In genomic region chrX:13151806-13152510, GRCh38 we compare ENCODE assay signal across 11 cellular contexts.
DNase-seq lines count a peak whose midpoint lies in the region; ATAC-seq and TF ChIP-seq lines count a peak whose summit lies in the region.
"Had no signal": no experiment of that assay in that cellular context is flagged by ENCODE, and none has a peak within 500 bp of the region (broad histone marks: within the 10 kb centered on the region; RNA-seq: fewer than 3 reads in every experiment).

No MANE protein-coding gene starts in this region.

- intact Hi-C loops in Right ventricle myocardium inferior (cut with DNase I) (no loop called here), cardiac septum (cut with DNase I) (no loop called here), upper lobe of right lung (cut with DNase I) (no loop called here)

- H3K9me3 ChIP-seq in upper lobe of right lung = no peaks in the 10 kb centered on the region

- peaks cover 9% of the 10 kb centered on the region for H3K9me3 Mint-ChIP-seq in activated naive CD8-positive, alpha-beta T cell treated with anti-CD3 and anti-CD28 coated beads, Interleukin-2, amount 10 ng/mL, durations not matched to agents 7 days and 5 days

- H3K36me3 Mint-ChIP-seq in activated naive CD8-positive, alpha-beta T cell treated with anti-CD3 and anti-CD28 coated beads, Interleukin-2, amount 10 ng/mL, durations not matched to agents 7 days and 5 days = peaks cover 12% of the 10 kb centered on the region

- H3K4me1 ChIP-seq in upper lobe of right lung = no peaks in the 10 kb centered on the region

- DNase-seq in Right ventricle myocardium inferior (ENCODE audit: missing footprints) (no peak), cardiac septum (ENCODE audit: low spot score) (no peak), islet precursor cell (peak; percentile 89), upper lobe of right lung (no peak), DMS 273 (lab: John Stamatoyannopoulos, UW; ENCODE audit: unreplicated experiment) (no peak)
- no peak for DNase-seq in activated naive CD8-positive, alpha-beta T cell treated with anti-CD3 and anti-CD28 coated beads, Interleukin-2, amount 10 ng/mL, durations not matched to agents 7 days and 5 days
- DNase-seq: C1 segment of cervical spinal cord, foreskin fibroblast, KBM-7 had no signal

- no peaks in the 10 kb centered on the region for H3K27me3 ChIP-seq in upper lobe of right lung

- TF ChIP-seq CTCF in upper lobe of right lung (IDR thresholded peaks at IDR 0.05) = no peak

- H3K27ac ChIP-seq in upper lobe of right lung = peak overlapping the region; percentile 47

- H3K4me3 Mint-ChIP-seq in activated naive CD8-positive, alpha-beta T cell treated with anti-CD3 and anti-CD28 coated beads, Interleukin-2, amount 10 ng/mL, durations not matched to agents 7 days and 5 days = peak overlapping the region; percentile 25

- ATAC-seq in Right ventricle myocardium inferior (peak; percentile 65), upper lobe of right lung (peak; percentile 34), HG03039 (IDR thresholded peaks at IDR 0.05; ENCODE audit: unreplicated experiment) (no peak), GM21367 (IDR thresholded peaks at IDR 0.05; ENCODE audit: unreplicated experiment) (no peak)
- peak; percentile 84 for ATAC-seq in activated naive CD8-positive, alpha-beta T cell treated with anti-CD3 and anti-CD28 coated beads, Interleukin-2, amount 10 ng/mL, durations not matched to agents 7 days and 5 days (ENCODE audit: low read depth)

- no peaks in the 10 kb centered on the region for H3K36me3 ChIP-seq in upper lobe of right lung

- H3K27ac Mint-ChIP-seq in activated naive CD8-positive, alpha-beta T cell treated with anti-CD3 and anti-CD28 coated beads, Interleukin-2, amount 10 ng/mL, durations not matched to agents 7 days and 5 days = no peak overlapping the region

- POLR2A ChIA-PET in activated naive CD8-positive, alpha-beta T cell treated with anti-CD3 and anti-CD28 coated beads, Interleukin-2, amount 10 ng/mL, durations not matched to agents 7 days and 5 days (lab: Charles Lee) = interaction anchor here (1.0 to 1.2 kb wide), 2 partner anchors 59 to 174 kb away, joined by 3 to 4 read pairs; no protein-coding TSS in a partner anchor

- H3K4me1 Mint-ChIP-seq in activated naive CD8-positive, alpha-beta T cell treated with anti-CD3 and anti-CD28 coated beads, Interleukin-2, amount 10 ng/mL, durations not matched to agents 7 days and 5 days = peaks cover 9% of the 10 kb centered on the region

- no peak overlapping the region for H3K4me3 ChIP-seq in upper lobe of right lung

- H3K27me3 Mint-ChIP-seq in activated naive CD8-positive, alpha-beta T cell treated with anti-CD3 and anti-CD28 coated beads, Interleukin-2, amount 10 ng/mL, durations not matched to agents 7 days and 5 days = no peaks in the 10 kb centered on the region

Comparison
In these comparisons a context has a peak if more than half of its experiments do, and no peak if none do; other contexts are left out.
1. ATAC-seq: peak in Right ventricle myocardium inferior (single experiment), activated naive CD8-positive, alpha-beta T cell treated with anti-CD3 and anti-CD28 coated beads, Interleukin-2, amount 10 ng/mL, durations not matched to agents 7 days and 5 days (single experiment) and upper lobe of right lung (single experiment); none in HG03039 (single experiment) and GM21367 (single experiment).